Comparison of ENCODE assay signal across 1 cellular context in genomic region chr5:177493795-177494355, GRCh38.
TF ChIP-seq lines count a peak whose summit lies in the region.

No MANE protein-coding gene starts in this region.

TF ChIP-seq in HepG2, 621 proteins besides CTCF, POLR2A, EP300 and RAD21:
- TF ChIP-seq ZNF883 (CRISPR knock-in tag; IDR thresholded peaks at IDR 0.05; ENCODE audit: not compliant biosample characterization) = no peak
- TF ChIP-seq ZNF768 (CRISPR knock-in tag; IDR thresholded peaks at IDR 0.05) = peak; percentile 88
